Comparison of ENCODE assay signal across 23 cellular contexts in genomic region chr5:119382167-119382566, GRCh38. TPM values are rescaled to one million over a fixed set of nuclear protein-coding genes. Genes with fewer than 3 reads are reported as not detected.
DNase-seq lines count a peak whose midpoint lies in the region; ATAC-seq and TF ChIP-seq lines count a peak whose summit lies in the region.
"Had no signal": no experiment of that assay in that cellular context is flagged by ENCODE, and none has a peak within 500 bp of the region (broad histone marks: within the 10 kb centered on the region; RNA-seq: fewer than 3 reads in every experiment).

No MANE protein-coding gene starts in this region.

- H3K4me3 Mint-ChIP-seq in activated CD4-positive, alpha-beta T cell treated with anti-CD3 and anti-CD28 coated beads, Interleukin-2, amount 10 ng/mL, durations not matched to agents 24 days and 14 days, result peak overlapping the region; percentile 12
- H3K4me3 Mint-ChIP-seq in activated CD4-positive, alpha-beta T cell treated with anti-CD3 and anti-CD28 coated beads, Interleukin-2, amount 10 ng/mL, durations not matched to agents 7 days and 5 days, result no peak overlapping the region
- H3K4me3 Mint-ChIP-seq in activated naive CD8-positive, alpha-beta T cell treated with anti-CD3 and anti-CD28 coated beads for 36 hours, result no peak overlapping the region
- H3K4me3 Mint-ChIP-seq in naive thymus-derived CD4-positive, alpha-beta T cell, result peak overlapping the region in 7 of 10 donors; percentile 11 to 65 (median 36)
- no peak overlapping the region for H3K4me3 Mint-ChIP-seq in neural progenitor cell
- H3K4me3 Mint-ChIP-seq: endodermal cell had no signal

- intact Hi-C loops in activated CD4-positive, alpha-beta T cell treated with anti-CD3 and anti-CD28 coated beads, Interleukin-2, amount 10 ng/mL, durations not matched to agents 24 days and 14 days (cut with micrococcal nuclease), result no loop called here
- intact Hi-C loops in naive thymus-derived CD4-positive, alpha-beta T cell (cut with micrococcal nuclease), result loop anchor here in 1 of 2 donors (1.0 kb wide), 2 partner anchors 8 to 9 kb away; no protein-coding TSS in a partner anchor

- peak; percentile 34 for ATAC-seq in naive thymus-derived CD4-positive, alpha-beta T cell
- ATAC-seq in HG03442 (IDR thresholded peaks at IDR 0.05; ENCODE audit: unreplicated experiment), result no peak

- H3K36me3 Mint-ChIP-seq in activated CD4-positive, alpha-beta T cell treated with anti-CD3 and anti-CD28 coated beads, Interleukin-2, amount 10 ng/mL, durations not matched to agents 24 days and 14 days (ENCODE audit: low read depth), result peaks cover 64% of the 10 kb centered on the region
- H3K36me3 Mint-ChIP-seq in activated CD4-positive, alpha-beta T cell treated with anti-CD3 and anti-CD28 coated beads, Interleukin-2, amount 10 ng/mL, durations not matched to agents 7 days and 5 days (ENCODE audit: low read depth), result peaks cover 42% of the 10 kb centered on the region
- H3K36me3 Mint-ChIP-seq in activated naive CD8-positive, alpha-beta T cell treated with anti-CD3 and anti-CD28 coated beads for 36 hours, result peaks cover 66% of the 10 kb centered on the region
- H3K36me3 Mint-ChIP-seq in naive thymus-derived CD4-positive, alpha-beta T cell, result peaks cover 4 to 19% (median 17%) of the 10 kb centered on the region in 5 donors
- H3K36me3 Mint-ChIP-seq in neural progenitor cell, result no peaks in the 10 kb centered on the region

- CTCF ChIA-PET in activated CD4-positive, alpha-beta T cell treated with anti-CD3 and anti-CD28 coated beads, Interleukin-2, amount 10 ng/mL, durations not matched to agents 7 days and 5 days (lab: Charles Lee), result no interaction called here
- CTCF ChIA-PET in naive thymus-derived CD4-positive, alpha-beta T cell (lab: Charles Lee), result no interaction called here

- no peaks in the 10 kb centered on the region for H3K27me3 Mint-ChIP-seq in activated CD4-positive, alpha-beta T cell treated with anti-CD3 and anti-CD28 coated beads, Interleukin-2, amount 10 ng/mL, durations not matched to agents 24 days and 14 days
- H3K27me3 Mint-ChIP-seq in activated CD4-positive, alpha-beta T cell treated with anti-CD3 and anti-CD28 coated beads, Interleukin-2, amount 10 ng/mL, durations not matched to agents 7 days and 5 days, result no peaks in the 10 kb centered on the region
- H3K27me3 Mint-ChIP-seq in activated naive CD8-positive, alpha-beta T cell treated with anti-CD3 and anti-CD28 coated beads for 36 hours, result no peaks in the 10 kb centered on the region
- no peaks in the 10 kb centered on the region for H3K27me3 Mint-ChIP-seq in naive thymus-derived CD4-positive, alpha-beta T cell
- H3K27me3 Mint-ChIP-seq in neural progenitor cell (ENCODE audit: insufficient read depth, low read depth), result no peaks in the 10 kb centered on the region

- H3K4me3 ChIP-seq in naive thymus-derived CD4-positive, alpha-beta T cell (ENCODE audit: low read length), result no peak overlapping the region
- H3K4me3 ChIP-seq in neural progenitor cell, result no peak overlapping the region
- H3K4me3 ChIP-seq: PC-9, SJCRH30, tibial nerve had no signal

- TF ChIP-seq CTCF in neural progenitor cell (IDR thresholded peaks at IDR 0.05), result no peak

- no peak overlapping the region for H3K27ac ChIP-seq in naive thymus-derived CD4-positive, alpha-beta T cell (ENCODE audit: low read depth, low read length)
- no peak overlapping the region for H3K27ac ChIP-seq in neural progenitor cell
- H3K27ac ChIP-seq: PC-9, SJCRH30, tibial nerve had no signal

- POLR2A ChIA-PET in activated CD4-positive, alpha-beta T cell treated with anti-CD3 and anti-CD28 coated beads, Interleukin-2, amount 10 ng/mL, durations not matched to agents 7 days and 5 days (lab: Charles Lee), result no interaction called here
- POLR2A ChIA-PET in naive thymus-derived CD4-positive, alpha-beta T cell (lab: Charles Lee), result no interaction called here

- H4K20me1 ChIP-seq in neural progenitor cell (ENCODE audit: low read depth), result no peaks in the 10 kb centered on the region

- H3K27me3 ChIP-seq in naive thymus-derived CD4-positive, alpha-beta T cell (ENCODE audit: control insufficient read depth in 2 of 2, insufficient read depth in 2 of 2, low read length in 2 of 2), result no peaks in the 10 kb centered on the region
- no peaks in the 10 kb centered on the region for H3K27me3 ChIP-seq in neural progenitor cell
- H3K27me3 ChIP-seq: SJCRH30, tibial nerve had no signal

- peak overlapping the region; percentile 83 for H3K27ac Mint-ChIP-seq in activated CD4-positive, alpha-beta T cell treated with anti-CD3 and anti-CD28 coated beads, Interleukin-2, amount 10 ng/mL, durations not matched to agents 24 days and 14 days
- H3K27ac Mint-ChIP-seq in activated CD4-positive, alpha-beta T cell treated with anti-CD3 and anti-CD28 coated beads, Interleukin-2, amount 10 ng/mL, durations not matched to agents 7 days and 5 days, result no peak overlapping the region
- peak overlapping the region; percentile 63 for H3K27ac Mint-ChIP-seq in activated naive CD8-positive, alpha-beta T cell treated with anti-CD3 and anti-CD28 coated beads for 36 hours
- peak overlapping the region in 8 of 9 donors; percentile 10 to 93 (median 86) for H3K27ac Mint-ChIP-seq in naive thymus-derived CD4-positive, alpha-beta T cell
- H3K27ac Mint-ChIP-seq in neural progenitor cell, result no peak overlapping the region
- H3K27ac Mint-ChIP-seq: endodermal cell had no signal

- H3F3A ChIP-seq in neural progenitor cell (ENCODE audit: low read depth), result no peaks in the 10 kb centered on the region

- peaks cover 66% of the 10 kb centered on the region for H3K4me1 Mint-ChIP-seq in activated CD4-positive, alpha-beta T cell treated with anti-CD3 and anti-CD28 coated beads, Interleukin-2, amount 10 ng/mL, durations not matched to agents 24 days and 14 days
- H3K4me1 Mint-ChIP-seq in activated CD4-positive, alpha-beta T cell treated with anti-CD3 and anti-CD28 coated beads, Interleukin-2, amount 10 ng/mL, durations not matched to agents 7 days and 5 days, result peaks cover 75% of the 10 kb centered on the region
- H3K4me1 Mint-ChIP-seq in activated naive CD8-positive, alpha-beta T cell treated with anti-CD3 and anti-CD28 coated beads for 36 hours, result peaks cover 76% of the 10 kb centered on the region
- H3K4me1 Mint-ChIP-seq in naive thymus-derived CD4-positive, alpha-beta T cell, result peaks cover 63 to 98% (median 89%) of the 10 kb centered on the region in 7 donors
- peaks cover 24% of the 10 kb centered on the region for H3K4me1 Mint-ChIP-seq in neural progenitor cell

- DNase-seq in activated CD4-positive, alpha-beta T cell treated with anti-CD3 and anti-CD28 coated beads, Interleukin-2, amount 10 ng/mL, durations not matched to agents 24 days and 14 days, result no peak
- DNase-seq in activated CD4-positive, alpha-beta T cell treated with anti-CD3 and anti-CD28 coated beads, Interleukin-2, amount 10 ng/mL, durations not matched to agents 7 days and 5 days, result no peak
- DNase-seq in ELR (ENCODE audit: low read depth) (peak; percentile 58), nucleus accumbens (lab: John Stamatoyannopoulos, UW) (no peak), neural progenitor cell (ENCODE audit: low spot score) (no peak)
- no peak for DNase-seq in activated naive CD8-positive, alpha-beta T cell treated with anti-CD3 and anti-CD28 coated beads for 36 hours
- DNase-seq in naive thymus-derived CD4-positive, alpha-beta T cell, result no peak
- DNase-seq: activated CD4-positive, alpha-beta T cell treated with anti-CD3 and anti-CD28 coated beads for 4 hours; anterior cingulate cortex; cerebellar nuclear complex; endodermal cell; foreskin fibroblast; H7; hippocampal formation; mammary epithelial cell; MV-4-11; NCI-H187 treated with DMSO at 0.1 percent for 48 hours; NCI-H226; PC-9; SJCRH30; T1000 had no signal

- no peaks in the 10 kb centered on the region for H3K79me2 ChIP-seq in neural progenitor cell (ENCODE audit: low read depth)

- no peaks in the 10 kb centered on the region for H3K9me3 ChIP-seq in naive thymus-derived CD4-positive, alpha-beta T cell (ENCODE audit: control insufficient read depth in 2 of 3, low read length in 3 of 3)
- no peaks in the 10 kb centered on the region for H3K9me3 ChIP-seq in neural progenitor cell (ENCODE audit: low read depth)
- H3K9me3 ChIP-seq: SJCRH30, tibial nerve had no signal

- no peaks in the 10 kb centered on the region for H3K36me3 ChIP-seq in naive thymus-derived CD4-positive, alpha-beta T cell (ENCODE audit: control insufficient read depth in 2 of 3, insufficient read depth in 3 of 3, low read length in 3 of 3)
- no peaks in the 10 kb centered on the region for H3K36me3 ChIP-seq in neural progenitor cell
- H3K36me3 ChIP-seq: tibial nerve had no signal

- no peak overlapping the region for H3K4me2 ChIP-seq in neural progenitor cell
- H3K4me2 ChIP-seq: PC-9 had no signal

- no peak overlapping the region for H2AFZ ChIP-seq in neural progenitor cell (replicated peaks)
- H2AFZ ChIP-seq: PC-9 had no signal

- no peak overlapping the region for H3K9ac ChIP-seq in neural progenitor cell

- peaks cover 34 to 79% of the 10 kb centered on the region in 2 donors for H3K4me1 ChIP-seq in naive thymus-derived CD4-positive, alpha-beta T cell (ENCODE audit: control insufficient read depth in 2 of 2, insufficient read depth in 2 of 2, low read length in 2 of 2)
- H3K4me1 ChIP-seq in neural progenitor cell, result no peaks in the 10 kb centered on the region
- H3K4me1 ChIP-seq: SJCRH30 had no signal

- no peaks in the 10 kb centered on the region for H3K9me3 Mint-ChIP-seq in activated CD4-positive, alpha-beta T cell treated with anti-CD3 and anti-CD28 coated beads, Interleukin-2, amount 10 ng/mL, durations not matched to agents 24 days and 14 days
- H3K9me3 Mint-ChIP-seq in activated CD4-positive, alpha-beta T cell treated with anti-CD3 and anti-CD28 coated beads, Interleukin-2, amount 10 ng/mL, durations not matched to agents 7 days and 5 days, result no peaks in the 10 kb centered on the region
- H3K9me3 Mint-ChIP-seq in activated naive CD8-positive, alpha-beta T cell treated with anti-CD3 and anti-CD28 coated beads for 36 hours, result peaks cover 1% of the 10 kb centered on the region
- H3K9me3 Mint-ChIP-seq in naive thymus-derived CD4-positive, alpha-beta T cell, result peaks cover 0 to 3% (median 0%) of the 10 kb centered on the region in 11 donors
- H3K9me3 Mint-ChIP-seq in neural progenitor cell, result no peaks in the 10 kb centered on the region
- H3K9me3 Mint-ChIP-seq: endodermal cell had no signal

RNA-seq across cellular contexts. Expression of gene TNFAIP8, which starts 26.3 kb away (rescaled TPM):
- 188 and 193 TPM in 2 replicates for total RNA-seq in activated CD4-positive, alpha-beta T cell treated with anti-CD3 and anti-CD28 coated beads, Interleukin-2, amount 10 ng/mL, durations not matched to agents 24 days and 14 days
- total RNA-seq in activated CD4-positive, alpha-beta T cell treated with anti-CD3 and anti-CD28 coated beads, Interleukin-2, amount 10 ng/mL, durations not matched to agents 7 days and 5 days, result 100 to 1,000 TPM; 167 to 184 TPM
- total RNA-seq in activated naive CD8-positive, alpha-beta T cell treated with anti-CD3 and anti-CD28 coated beads for 36 hours, result 100 to 1,000 TPM; 176 to 178 TPM
- 100 to 1,000 TPM; 102 to 162 (median 130) TPM for total RNA-seq in naive thymus-derived CD4-positive, alpha-beta T cell
- polyA plus RNA-seq in naive thymus-derived CD4-positive, alpha-beta T cell, result 100 to 1,000 TPM; 261 to 285 TPM
- total RNA-seq in neural progenitor cell (ENCODE audit: low replicate concordance), result 35.6 and 40.6 TPM in 2 replicates

Comparison
In these comparisons a context has a peak if more than half of its experiments do, and no peak if none do; other contexts are left out.
1. H3K27ac Mint-ChIP-seq: peak in activated CD4-positive, alpha-beta T cell treated with anti-CD3 and anti-CD28 coated beads, Interleukin-2, amount 10 ng/mL, durations not matched to agents 24 days and 14 days (single experiment), activated naive CD8-positive, alpha-beta T cell treated with anti-CD3 and anti-CD28 coated beads for 36 hours (single experiment) and naive thymus-derived CD4-positive, alpha-beta T cell (8 of 9); none in activated CD4-positive, alpha-beta T cell treated with anti-CD3 and anti-CD28 coated beads, Interleukin-2, amount 10 ng/mL, durations not matched to agents 7 days and 5 days (single experiment) and neural progenitor cell (single experiment).
2. H3K4me3 Mint-ChIP-seq: peak in activated CD4-positive, alpha-beta T cell treated with anti-CD3 and anti-CD28 coated beads, Interleukin-2, amount 10 ng/mL, durations not matched to agents 24 days and 14 days (single experiment) and naive thymus-derived CD4-positive, alpha-beta T cell (7 of 10); none in activated CD4-positive, alpha-beta T cell treated with anti-CD3 and anti-CD28 coated beads, Interleukin-2, amount 10 ng/mL, durations not matched to agents 7 days and 5 days (single experiment), activated naive CD8-positive, alpha-beta T cell treated with anti-CD3 and anti-CD28 coated beads for 36 hours (single experiment) and neural progenitor cell (single experiment).